Comparison of ENCODE assay signal across 26 cellular contexts in the genomic region with DNA sequence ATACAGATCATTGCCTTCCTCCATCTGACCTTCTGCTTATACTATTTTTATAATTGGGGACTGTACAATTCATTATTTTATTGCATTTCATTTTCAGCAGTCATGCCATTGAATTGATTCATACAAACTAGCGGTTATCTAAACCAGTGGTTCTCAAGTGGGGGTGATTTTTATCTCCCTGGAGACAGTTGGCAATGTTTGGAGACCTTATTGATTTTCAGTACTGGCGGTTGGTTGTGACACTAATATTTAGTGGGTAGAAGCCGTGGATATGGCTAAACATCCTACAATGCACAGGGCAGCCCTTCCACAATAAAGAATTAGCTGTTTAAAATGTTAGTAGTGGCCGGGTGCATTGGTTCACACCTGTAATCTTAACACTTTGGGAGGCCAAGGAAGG.
"Had no signal": no experiment of that assay in that cellular context is flagged by ENCODE, and none has a peak within 500 bp of the region (broad histone marks: within the 10 kb centered on the region; RNA-seq: fewer than 3 reads in every experiment).

No MANE protein-coding gene starts in this region.

- DNase-seq: activated CD4-positive, alpha-beta memory T cell treated with anti-CD3 and anti-CD28 coated beads for 36 hours; activated CD4-positive, alpha-beta T cell treated with anti-CD3 and anti-CD28 coated beads for 36 hours; activated CD4-positive, alpha-beta T cell treated with anti-CD3 and anti-CD28 coated beads, Interleukin-2, amount 10 ng/mL, durations not matched to agents 24 days and 14 days; activated CD4-positive, CD25-positive, alpha-beta regulatory T cell; activated CD4-positive, CD25-positive, alpha-beta regulatory T cell treated with anti-CD3 and anti-CD28 coated beads, Interleukin-2, amount 50 U/mL, for 72 hours; activated CD8-positive, alpha-beta memory T cell treated with anti-CD3 and anti-CD28 coated beads, Interleukin-2, amount 10 ng/mL, durations not matched to agents 7 days and 5 days; activated CD8-positive, alpha-beta memory T cell treated with anti-CD3 and anti-CD28 coated beads, Interleukin-2, amount 50 U/mL, for 4 hours; activated CD8-positive, alpha-beta T cell treated with anti-CD3 and anti-CD28 coated beads, Interleukin-2, amount 10 ng/mL, durations not matched to agents 7 days and 5 days; activated effector memory CD4-positive, alpha-beta T cell treated with Interleukin-2 at 50 U/mL for 16 hours; activated gamma-delta T cell treated with Interleukin-2 at 50 U/mL for 16 hours; activated naive CD4-positive, alpha-beta T cell treated with anti-CD3 and anti-CD28 coated beads, Interleukin-2, amount 50 U/mL, for 16 hours; activated naive CD4-positive, alpha-beta T cell treated with Interleukin-2 at 50 U/mL for 16 hours; activated T-cell treated with anti-CD3 and anti-CD28 coated beads, Interleukin-2, amount 50 U/mL, for 1 hour; amniotic stem cell; anterior cingulate cortex; brain microvascular endothelial cell; dorsolateral prefrontal cortex; effector memory CD4-positive, alpha-beta T cell; endodermal cell; head of caudate nucleus; hippocampal formation; T1000; WERI-Rb-1 had no signal

- H3K36me3 ChIP-seq: brain microvascular endothelial cell, WERI-Rb-1 had no signal

- H3K27me3 ChIP-seq: brain microvascular endothelial cell, dorsolateral prefrontal cortex had no signal

- H3K4me3 ChIP-seq: coronary artery, dorsolateral prefrontal cortex had no signal

- H3K27ac ChIP-seq: brain microvascular endothelial cell, coronary artery, dorsolateral prefrontal cortex, WERI-Rb-1 had no signal

- ATAC-seq: activated CD4-positive, alpha-beta T cell treated with anti-CD3 and anti-CD28 coated beads for 36 hours; activated CD8-positive, alpha-beta memory T cell treated with anti-CD3 and anti-CD28 coated beads, Interleukin-2, amount 10 ng/mL, durations not matched to agents 7 days and 5 days; activated CD8-positive, alpha-beta T cell treated with anti-CD3 and anti-CD28 coated beads, Interleukin-2, amount 10 ng/mL, durations not matched to agents 7 days and 5 days; activated T-helper 17 cell treated with anti-CD3 and anti-CD28 coated beads, Interleukin-2, amount 50 U/mL, for 72 hours; esophagus mucosa had no signal
